8 cellular contexts compared by ENCODE assay signal in the genomic region with DNA sequence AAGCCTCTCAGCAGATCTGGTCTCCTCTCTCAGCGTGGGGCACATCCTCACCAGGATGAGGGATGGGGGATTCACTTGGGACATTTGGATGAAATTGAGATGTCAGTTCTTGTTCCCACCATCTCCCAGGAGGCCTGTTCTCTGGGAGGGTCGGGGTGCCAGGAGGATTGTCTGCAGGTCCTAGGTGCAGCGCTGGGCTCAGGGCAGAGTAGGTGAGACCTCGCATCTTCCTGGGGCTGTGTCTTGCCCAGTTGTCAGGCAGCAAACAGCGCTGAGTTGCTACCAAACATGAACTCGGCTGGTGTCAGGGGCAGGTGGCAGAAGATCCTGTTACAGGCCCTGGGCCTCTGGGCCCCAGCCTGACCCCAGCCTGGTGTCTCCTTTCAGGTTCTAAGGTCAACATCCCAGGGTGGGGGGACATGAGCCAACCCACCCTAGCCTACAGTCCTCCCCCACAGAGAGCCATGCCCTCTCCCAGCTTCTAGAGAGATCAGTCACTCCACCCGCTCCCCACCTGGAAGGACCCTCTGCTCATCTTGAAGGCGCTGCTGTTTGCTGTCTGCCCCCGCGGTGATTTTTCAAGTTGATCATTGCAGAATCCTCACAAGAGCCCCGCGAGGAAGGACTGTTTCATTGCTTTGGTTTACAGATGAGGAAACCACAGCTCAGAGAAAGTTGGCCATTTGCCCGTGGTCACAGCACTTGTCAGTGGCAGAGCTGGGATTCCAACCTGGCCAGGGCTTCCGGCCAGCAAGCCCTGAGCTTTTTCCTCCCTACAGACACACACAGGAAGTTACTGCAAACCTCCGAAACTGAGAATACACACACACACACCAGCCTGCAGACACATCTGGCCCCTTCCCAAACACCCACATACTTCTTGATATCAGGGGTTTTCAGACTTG.
A peak's percentile ranks its signal among the peaks of the same experiment; 100 is the strongest.
DNase-seq lines count a peak whose midpoint lies in the region; ATAC-seq and TF ChIP-seq lines count a peak whose summit lies in the region.

No MANE protein-coding gene starts in this region.

- no peaks in the 10 kb centered on the region for H4K20me1 ChIP-seq in KMS-11 (ENCODE audit: insufficient read depth)

- H3K4me2 ChIP-seq in KMS-11 = peak overlapping the region; percentile 62

- H3K36me3 ChIP-seq in KMS-11 (ENCODE audit: insufficient read depth) = no peaks in the 10 kb centered on the region; the same call in 1 of the 2 replicates
- H3K36me3 ChIP-seq in gastroesophageal sphincter = peaks cover 0 to 17% of the 10 kb centered on the region in 2 donors
- H3K36me3 ChIP-seq in psoas muscle (ENCODE audit: insufficient read depth in 1 of 2, low read depth in 1 of 2) = no peaks in the 10 kb centered on the region

- H3K9me3 ChIP-seq in gastroesophageal sphincter (no peaks in the 10 kb centered on the region), psoas muscle (no peaks in the 10 kb centered on the region)

- H3K27ac ChIP-seq in KMS-11 = peak overlapping the region; percentile 75
- H3K27ac ChIP-seq in gastroesophageal sphincter = peak overlapping the region; percentile 75 to 94 (median 88)
- peak overlapping the region; percentile 82 for H3K27ac ChIP-seq in psoas muscle

- no peaks in the 10 kb centered on the region for H3K27me3 Mint-ChIP-seq in activated T-cell treated with anti-CD3 and anti-CD28 coated beads, Interleukin-2, amount 50 U/mL, for 24 hours

- H3K4me3 ChIP-seq in GM12864 (ENCODE audit: low read depth, low read length) = no peak overlapping the region
- peak overlapping the region; percentile 25 for H3K4me3 ChIP-seq in KMS-11 (IDR thresholded peaks at IDR 0.05; ENCODE audit: insufficient read depth, low read depth, low read length)
- no peak overlapping the region for H3K4me3 ChIP-seq in gastroesophageal sphincter
- no peak overlapping the region for H3K4me3 ChIP-seq in psoas muscle

- no peak for TF ChIP-seq POLR2A in gastroesophageal sphincter (IDR thresholded peaks at IDR 0.05)

- TF ChIP-seq EP300 in gastroesophageal sphincter (IDR thresholded peaks at IDR 0.05) = no peak

- 37 to 43% methylated on average over 4 to 8 of the region's 15 CpGs for WGBS in gastroesophageal sphincter (ENCODE audit: low coverage in 1 of 2), 2 donors
- 39 to 68% (median 53%) methylated on average over 15 of the region's 15 CpGs for WGBS in psoas muscle, 3 donors

- intact Hi-C loops in psoas muscle (cut with DNase I) = no loop called here

- H3K4me1 Mint-ChIP-seq in activated T-cell treated with anti-CD3 and anti-CD28 coated beads, Interleukin-2, amount 50 U/mL, for 24 hours (ENCODE audit: low read depth) = peaks cover 57% of the 10 kb centered on the region

- DNase-seq in GM12864 (ENCODE audit: low read depth) (peak; percentile 85), psoas muscle (peak; percentile 80 to 86), NCI-H2107 (lab: John Stamatoyannopoulos, UW) (no peak)
- DNase-seq in activated T-cell treated with anti-CD3 and anti-CD28 coated beads, Interleukin-2, amount 50 U/mL, for 24 hours = peak; percentile 54
- DNase-seq in effector CD4-positive, alpha-beta T cell = no peak

- no peaks in the 10 kb centered on the region for H3K27me3 ChIP-seq in KMS-11 (ENCODE audit: insufficient read depth, low read depth)
- no peaks in the 10 kb centered on the region for H3K27me3 ChIP-seq in gastroesophageal sphincter
- no peaks in the 10 kb centered on the region for H3K27me3 ChIP-seq in psoas muscle (ENCODE audit: insufficient read depth in 3 of 3, low read length in 2 of 3)

- H3K36me3 Mint-ChIP-seq in activated T-cell treated with anti-CD3 and anti-CD28 coated beads, Interleukin-2, amount 50 U/mL, for 24 hours (ENCODE audit: low read depth) = peaks cover 61% of the 10 kb centered on the region

- peak overlapping the region; percentile 87 for H3K27ac Mint-ChIP-seq in activated T-cell treated with anti-CD3 and anti-CD28 coated beads, Interleukin-2, amount 50 U/mL, for 24 hours

- peak; percentile 75 for ATAC-seq in GM21737 (IDR thresholded peaks at IDR 0.05; ENCODE audit: unreplicated experiment)
- ATAC-seq in gastroesophageal sphincter = peak; percentile 24
- peak; percentile 34 to 56 (median 50) for ATAC-seq in psoas muscle

- no peak overlapping the region for H2AFZ ChIP-seq in KMS-11 (ENCODE audit: low read depth)

- no peaks in the 10 kb centered on the region for H3K79me2 ChIP-seq in KMS-11 (ENCODE audit: insufficient read depth, low read depth)

- no peaks in the 10 kb centered on the region for H3K9me3 Mint-ChIP-seq in activated T-cell treated with anti-CD3 and anti-CD28 coated beads, Interleukin-2, amount 50 U/mL, for 24 hours

- H3K4me1 ChIP-seq in KMS-11 (ENCODE audit: low read depth, poor library complexity, severe bottlenecking) (peaks cover 52% of the 10 kb centered on the region), gastroesophageal sphincter (peaks cover 16 to 91% (median 68%) of the 10 kb centered on the region in 3 donors), psoas muscle (peaks cover 66% of the 10 kb centered on the region)

- H3K4me3 Mint-ChIP-seq in activated T-cell treated with anti-CD3 and anti-CD28 coated beads, Interleukin-2, amount 50 U/mL, for 24 hours = peak overlapping the region; percentile 52

- peak overlapping the region; percentile 38; the same call in 1 of the 2 replicates for H3K9ac ChIP-seq in KMS-11

- TF ChIP-seq CTCF in GM12864 (IDR thresholded peaks at IDR 0.05; ENCODE audit: low read depth, low read length, missing control alignments) = no peak
- no peak for TF ChIP-seq CTCF in KMS-11 (conservative IDR thresholded peaks at IDR 0.05; ENCODE audit: low read depth, low read length)
- no peak for TF ChIP-seq CTCF in gastroesophageal sphincter (IDR thresholded peaks at IDR 0.05)
- no peak for TF ChIP-seq CTCF in psoas muscle (IDR thresholded peaks at IDR 0.05)

Comparison
In these comparisons a context has a peak if more than half of its experiments do, and no peak if none do; other contexts are left out.
1. DNase-seq: peak in GM12864 (single experiment), activated T-cell treated with anti-CD3 and anti-CD28 coated beads, Interleukin-2, amount 50 U/mL, for 24 hours (single experiment) and psoas muscle (2 of 2); none in NCI-H2107 (single experiment) and effector CD4-positive, alpha-beta T cell (single experiment).
2. ATAC-seq: peak in every context shown above with its lines; median percentile 75 in GM21737; 50 in psoas muscle; 24 in gastroesophageal sphincter.
3. Peak in every context shown above with its lines, with median percentiles within 50 percentile points of each other: H3K27ac ChIP-seq.